In genomic region chr19:49019242-49019932, GRCh38 we compare ENCODE assay signal across 1 cellular context.
TF ChIP-seq lines count a peak whose summit lies in the region.

No MANE protein-coding gene starts in this region.

TF ChIP-seq in HEK293, 187 proteins besides CTCF, POLR2A, EP300 and RAD21 (continued from another document and continues in another):
- TF ChIP-seq TSHZ1 (tag by site-specific recombination; IDR thresholded peaks at IDR 0.05; ENCODE audit: borderline replicate concordance) (no peak), ZNF280D (tag by site-specific recombination; IDR thresholded peaks at IDR 0.05) (no peak), ZNF843 (tag by site-specific recombination; IDR thresholded peaks at IDR 0.05) (no peak), ZNF623 (tag by site-specific recombination; IDR thresholded peaks at IDR 0.05) (no peak), RBAK (tag by site-specific recombination; IDR thresholded peaks at IDR 0.05) (no peak), ZNF211 (tag by site-specific recombination; IDR thresholded peaks at IDR 0.05; ENCODE audit: low read depth) (no peak), ZNF658 (tag by site-specific recombination; IDR thresholded peaks at IDR 0.05) (no peak), ZSCAN30 (tag by site-specific recombination; IDR thresholded peaks at IDR 0.05) (no peak), KLF8 (tag by site-specific recombination; IDR thresholded peaks at IDR 0.05) (peak; percentile 19; the same call in 1 of the 2 replicates), ZNF596 (tag by site-specific recombination; IDR thresholded peaks at IDR 0.05) (no peak), ZBTB21 (tag by site-specific recombination; IDR thresholded peaks at IDR 0.05) (no peak), ZNF335 (tag by site-specific recombination; conservative IDR thresholded peaks at IDR 0.05) (peak; percentile 39; the same call in 1 of the 2 replicates), ZNF555 (tag by site-specific recombination; conservative IDR thresholded peaks at IDR 0.05) (no peak), FEZF1 (tag by site-specific recombination; IDR thresholded peaks at IDR 0.05) (no peak), ZNF560 (tag by site-specific recombination; IDR thresholded peaks at IDR 0.05; ENCODE audit: borderline replicate concordance) (no peak), ZNF585B (tag by site-specific recombination; IDR thresholded peaks at IDR 0.05) (no peak), ZNF76 (tag by site-specific recombination; IDR thresholded peaks at IDR 0.05; ENCODE audit: borderline replicate concordance, low read depth) (no peak), ZBTB11 (tag by site-specific recombination; conservative IDR thresholded peaks at IDR 0.05; ENCODE audit: low read depth) (no peak), ZNF670 (tag by site-specific recombination; IDR thresholded peaks at IDR 0.05; ENCODE audit: low read depth) (no peak), YY1 (tag by site-specific recombination; IDR thresholded peaks at IDR 0.05) (no peak), KLF1 (tag by site-specific recombination; IDR thresholded peaks at IDR 0.05) (peak; percentile 28; the same call in 1 of the 2 replicates), ZIC2 (tag by site-specific recombination; IDR thresholded peaks at IDR 0.05) (peak; percentile 34; the same call in 1 of the 2 replicates), ZNF184 (tag by site-specific recombination; IDR thresholded peaks at IDR 0.05) (no peak), SP2 (tag by site-specific recombination; IDR thresholded peaks at IDR 0.05) (peak; percentile 44; the same call in 1 of the 2 replicates), ZBTB20 (tag by site-specific recombination; IDR thresholded peaks at IDR 0.05) (no peak), ELK4 (IDR thresholded peaks at IDR 0.05; ENCODE audit: borderline replicate concordance, low read depth, low read length) (no peak), ZNF830 (tag by site-specific recombination; IDR thresholded peaks at IDR 0.05; ENCODE audit: low read depth) (no peak)
- TF ChIP-seq, protein P1, sequence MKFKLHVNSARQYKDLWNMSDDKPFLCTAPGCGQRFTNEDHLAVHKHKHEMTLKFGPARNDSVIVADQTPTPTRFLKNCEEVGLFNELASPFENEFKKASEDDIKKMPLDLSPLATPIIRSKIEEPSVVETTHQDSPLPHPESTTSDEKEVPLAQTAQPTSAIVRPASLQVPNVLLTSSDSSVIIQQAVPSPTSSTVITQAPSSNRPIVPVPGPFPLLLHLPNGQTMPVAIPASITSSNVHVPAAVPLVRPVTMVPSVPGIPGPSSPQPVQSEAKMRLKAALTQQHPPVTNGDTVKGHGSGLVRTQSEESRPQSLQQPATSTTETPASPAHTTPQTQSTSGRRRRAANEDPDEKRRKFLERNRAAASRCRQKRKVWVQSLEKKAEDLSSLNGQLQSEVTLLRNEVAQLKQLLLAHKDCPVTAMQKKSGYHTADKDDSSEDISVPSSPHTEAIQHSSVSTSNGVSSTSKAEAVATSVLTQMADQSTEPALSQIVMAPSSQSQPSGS (tag by site-specific recombination; IDR thresholded peaks at IDR 0.05; ENCODE audit: low read depth): no peak
- TF ChIP-seq, protein P2, sequence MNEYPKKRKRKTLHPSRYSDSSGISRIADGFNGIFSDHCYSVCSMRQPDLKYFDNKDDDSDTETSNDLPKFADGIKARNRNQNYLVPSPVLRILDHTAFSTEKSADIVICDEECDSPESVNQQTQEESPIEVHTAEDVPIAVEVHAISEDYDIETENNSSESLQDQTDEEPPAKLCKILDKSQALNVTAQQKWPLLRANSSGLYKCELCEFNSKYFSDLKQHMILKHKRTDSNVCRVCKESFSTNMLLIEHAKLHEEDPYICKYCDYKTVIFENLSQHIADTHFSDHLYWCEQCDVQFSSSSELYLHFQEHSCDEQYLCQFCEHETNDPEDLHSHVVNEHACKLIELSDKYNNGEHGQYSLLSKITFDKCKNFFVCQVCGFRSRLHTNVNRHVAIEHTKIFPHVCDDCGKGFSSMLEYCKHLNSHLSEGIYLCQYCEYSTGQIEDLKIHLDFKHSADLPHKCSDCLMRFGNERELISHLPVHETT (tag by site-specific recombination; IDR thresholded peaks at IDR 0.05): no peak
- TF ChIP-seq, protein P3, sequence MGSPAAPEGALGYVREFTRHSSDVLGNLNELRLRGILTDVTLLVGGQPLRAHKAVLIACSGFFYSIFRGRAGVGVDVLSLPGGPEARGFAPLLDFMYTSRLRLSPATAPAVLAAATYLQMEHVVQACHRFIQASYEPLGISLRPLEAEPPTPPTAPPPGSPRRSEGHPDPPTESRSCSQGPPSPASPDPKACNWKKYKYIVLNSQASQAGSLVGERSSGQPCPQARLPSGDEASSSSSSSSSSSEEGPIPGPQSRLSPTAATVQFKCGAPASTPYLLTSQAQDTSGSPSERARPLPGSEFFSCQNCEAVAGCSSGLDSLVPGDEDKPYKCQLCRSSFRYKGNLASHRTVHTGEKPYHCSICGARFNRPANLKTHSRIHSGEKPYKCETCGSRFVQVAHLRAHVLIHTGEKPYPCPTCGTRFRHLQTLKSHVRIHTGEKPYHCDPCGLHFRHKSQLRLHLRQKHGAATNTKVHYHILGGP (tag by site-specific recombination; IDR thresholded peaks at IDR 0.05): no peak
- TF ChIP-seq, protein P4, sequence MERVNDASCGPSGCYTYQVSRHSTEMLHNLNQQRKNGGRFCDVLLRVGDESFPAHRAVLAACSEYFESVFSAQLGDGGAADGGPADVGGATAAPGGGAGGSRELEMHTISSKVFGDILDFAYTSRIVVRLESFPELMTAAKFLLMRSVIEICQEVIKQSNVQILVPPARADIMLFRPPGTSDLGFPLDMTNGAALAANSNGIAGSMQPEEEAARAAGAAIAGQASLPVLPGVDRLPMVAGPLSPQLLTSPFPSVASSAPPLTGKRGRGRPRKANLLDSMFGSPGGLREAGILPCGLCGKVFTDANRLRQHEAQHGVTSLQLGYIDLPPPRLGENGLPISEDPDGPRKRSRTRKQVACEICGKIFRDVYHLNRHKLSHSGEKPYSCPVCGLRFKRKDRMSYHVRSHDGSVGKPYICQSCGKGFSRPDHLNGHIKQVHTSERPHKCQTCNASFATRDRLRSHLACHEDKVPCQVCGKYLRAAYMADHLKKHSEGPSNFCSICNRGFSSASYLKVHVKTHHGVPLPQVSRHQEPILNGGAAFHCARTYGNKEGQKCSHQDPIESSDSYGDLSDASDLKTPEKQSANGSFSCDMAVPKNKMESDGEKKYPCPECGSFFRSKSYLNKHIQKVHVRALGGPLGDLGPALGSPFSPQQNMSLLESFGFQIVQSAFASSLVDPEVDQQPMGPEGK (tag by site-specific recombination; IDR thresholded peaks at IDR 0.05): 0 out of 2 replicates have a peak, but pooled peaks have one; percentile 15
- TF ChIP-seq, protein P5, sequence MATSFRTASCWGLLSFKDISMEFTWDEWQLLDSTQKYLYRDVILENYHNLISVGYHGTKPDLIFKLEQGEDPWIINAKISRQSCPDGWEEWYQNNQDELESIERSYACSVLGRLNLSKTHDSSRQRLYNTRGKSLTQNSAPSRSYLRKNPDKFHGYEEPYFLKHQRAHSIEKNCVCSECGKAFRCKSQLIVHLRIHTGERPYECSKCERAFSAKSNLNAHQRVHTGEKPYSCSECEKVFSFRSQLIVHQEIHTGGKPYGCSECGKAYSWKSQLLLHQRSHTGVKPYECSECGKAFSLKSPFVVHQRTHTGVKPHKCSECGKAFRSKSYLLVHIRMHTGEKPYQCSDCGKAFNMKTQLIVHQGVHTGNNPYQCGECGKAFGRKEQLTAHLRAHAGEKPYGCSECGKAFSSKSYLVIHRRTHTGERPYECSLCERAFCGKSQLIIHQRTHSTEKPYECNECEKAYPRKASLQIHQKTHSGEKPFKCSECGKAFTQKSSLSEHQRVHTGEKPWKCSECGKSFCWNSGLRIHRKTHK (tag by site-specific recombination; IDR thresholded peaks at IDR 0.05): no peak
- TF ChIP-seq, protein P6, sequence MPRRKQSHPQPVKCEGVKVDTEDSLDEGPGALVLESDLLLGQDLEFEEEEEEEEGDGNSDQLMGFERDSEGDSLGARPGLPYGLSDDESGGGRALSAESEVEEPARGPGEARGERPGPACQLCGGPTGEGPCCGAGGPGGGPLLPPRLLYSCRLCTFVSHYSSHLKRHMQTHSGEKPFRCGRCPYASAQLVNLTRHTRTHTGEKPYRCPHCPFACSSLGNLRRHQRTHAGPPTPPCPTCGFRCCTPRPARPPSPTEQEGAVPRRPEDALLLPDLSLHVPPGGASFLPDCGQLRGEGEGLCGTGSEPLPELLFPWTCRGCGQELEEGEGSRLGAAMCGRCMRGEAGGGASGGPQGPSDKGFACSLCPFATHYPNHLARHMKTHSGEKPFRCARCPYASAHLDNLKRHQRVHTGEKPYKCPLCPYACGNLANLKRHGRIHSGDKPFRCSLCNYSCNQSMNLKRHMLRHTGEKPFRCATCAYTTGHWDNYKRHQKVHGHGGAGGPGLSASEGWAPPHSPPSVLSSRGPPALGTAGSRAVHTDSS (tag by site-specific recombination; IDR thresholded peaks at IDR 0.05): no peak
